Comparison of ENCODE assay signal across 29 cellular contexts in the genomic region with DNA sequence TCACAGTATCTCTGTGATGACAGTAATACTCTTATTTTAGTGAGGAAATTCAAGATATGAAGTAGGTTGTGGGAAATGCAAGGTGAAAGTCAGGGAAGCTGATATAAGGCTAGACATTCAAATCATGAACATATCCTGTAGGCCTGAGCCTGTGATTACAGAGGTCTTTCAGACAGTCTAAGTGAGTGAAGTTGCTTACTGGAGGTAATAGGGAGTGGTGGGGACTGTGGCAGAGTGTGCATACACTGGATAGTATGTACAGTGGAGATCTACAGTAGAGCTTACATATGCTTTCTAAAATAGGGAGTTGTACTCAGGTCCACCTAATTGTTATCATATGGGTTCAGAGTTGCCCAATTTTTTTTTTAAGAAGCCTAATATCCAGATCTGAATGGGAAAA.
"Had no signal": no experiment of that assay in that cellular context is flagged by ENCODE, and none has a peak within 500 bp of the region (broad histone marks: within the 10 kb centered on the region; RNA-seq: fewer than 3 reads in every experiment).

No MANE protein-coding gene starts in this region.

- H3K27me3 Mint-ChIP-seq: activated CD4-positive, alpha-beta T cell treated with anti-CD3 and anti-CD28 coated beads for 36 hours; activated CD4-positive, alpha-beta T cell treated with anti-CD3 and anti-CD28 coated beads, Interleukin-2, amount 10 ng/mL, durations not matched to agents 7 days and 5 days; activated naive CD8-positive, alpha-beta T cell; activated naive CD8-positive, alpha-beta T cell treated with anti-CD3 and anti-CD28 coated beads, Interleukin-2, amount 50 U/mL, for 24 hours; activated T-helper 17 cell treated with anti-CD3 and anti-CD28 coated beads, Interleukin-2, amount 50 U/mL, for 72 hours had no signal

- H3K27me3 ChIP-seq: SJCRH30 had no signal

- H3K27ac ChIP-seq: SJCRH30, SK-N-MC, WERI-Rb-1 had no signal

- H3K36me3 Mint-ChIP-seq: activated naive CD8-positive, alpha-beta T cell had no signal

- H3K9me3 Mint-ChIP-seq: activated CD4-positive, alpha-beta T cell treated with anti-CD3 and anti-CD28 coated beads, Interleukin-2, amount 10 ng/mL, durations not matched to agents 7 days and 5 days; activated naive CD8-positive, alpha-beta T cell treated with anti-CD3 and anti-CD28 coated beads, Interleukin-2, amount 50 U/mL, for 24 hours; activated T-helper 17 cell treated with anti-CD3 and anti-CD28 coated beads, Interleukin-2, amount 50 U/mL, for 72 hours; brain had no signal

- FAIRE-seq: bronchial epithelial cell had no signal

- DNase-seq: activated CD4-positive, alpha-beta T cell treated with anti-CD3 and anti-CD28 coated beads for 36 hours; activated CD4-positive, alpha-beta T cell treated with anti-CD3 and anti-CD28 coated beads, Interleukin-2, amount 10 ng/mL, durations not matched to agents 7 days and 5 days; activated CD4-positive, alpha-beta T cell treated with anti-CD3 and anti-CD28 coated beads, Interleukin-2, amount 50 U/mL, for 48 hours; activated CD8-positive, alpha-beta memory T cell treated with anti-CD3 and anti-CD28 coated beads, Interleukin-2, amount 50 U/mL, for 4 hours; activated CD8-positive, alpha-beta T cell treated with anti-CD3 and anti-CD28 coated beads, Interleukin-2, amount 10 ng/mL, durations not matched to agents 7 days and 5 days; activated gamma-delta T cell; activated naive CD4-positive, alpha-beta T cell treated with Interleukin-2 at 50 U/mL for 16 hours; activated naive CD8-positive, alpha-beta T cell treated with anti-CD3 and anti-CD28 coated beads, Interleukin-2, amount 50 U/mL, for 24 hours; activated T-cell treated with anti-CD3 and anti-CD28 coated beads for 4 hours; activated T-cell treated with anti-CD3 and anti-CD28 coated beads, Interleukin-2, amount 50 U/mL, for 48 hours; anterior cingulate cortex; caudate nucleus; cerebellar nuclear complex; NCI-H1105; NCI-H1417 treated with DMSO at 0.1 percent for 48 hours; NCI-H187 treated with DMSO at 0.1 percent for 48 hours; NCI-H2081; NCI-H226; NCI-H524 treated with DMSO at 0.1 percent for 48 hours; SHP77; SJCRH30; T1000; WERI-Rb-1 had no signal

- H3K9me3 ChIP-seq: SJCRH30 had no signal

- H3K4me3 ChIP-seq: SJCRH30, SK-N-MC had no signal

- H3K27ac Mint-ChIP-seq: activated CD4-positive, alpha-beta T cell treated with anti-CD3 and anti-CD28 coated beads for 36 hours; activated CD4-positive, alpha-beta T cell treated with anti-CD3 and anti-CD28 coated beads, Interleukin-2, amount 10 ng/mL, durations not matched to agents 7 days and 5 days; activated CD8-positive, alpha-beta T cell treated with anti-CD3 and anti-CD28 coated beads, Interleukin-2, amount 10 ng/mL, durations not matched to agents 7 days and 5 days; activated naive CD8-positive, alpha-beta T cell; activated naive CD8-positive, alpha-beta T cell treated with anti-CD3 and anti-CD28 coated beads, Interleukin-2, amount 50 U/mL, for 24 hours; activated T-helper 17 cell treated with anti-CD3 and anti-CD28 coated beads, Interleukin-2, amount 50 U/mL, for 72 hours; brain had no signal

- ATAC-seq: activated CD4-positive, alpha-beta T cell treated with anti-CD3 and anti-CD28 coated beads for 36 hours; activated CD8-positive, alpha-beta T cell treated with anti-CD3 and anti-CD28 coated beads, Interleukin-2, amount 10 ng/mL, durations not matched to agents 7 days and 5 days; activated naive CD8-positive, alpha-beta T cell treated with anti-CD3 and anti-CD28 coated beads, Interleukin-2, amount 50 U/mL, for 24 hours; activated T-helper 17 cell treated with anti-CD3 and anti-CD28 coated beads, Interleukin-2, amount 50 U/mL, for 72 hours; Panc1 had no signal

- H3K4me3 Mint-ChIP-seq: activated CD4-positive, alpha-beta T cell treated with anti-CD3 and anti-CD28 coated beads for 36 hours; activated CD4-positive, alpha-beta T cell treated with anti-CD3 and anti-CD28 coated beads, Interleukin-2, amount 10 ng/mL, durations not matched to agents 7 days and 5 days; activated CD8-positive, alpha-beta T cell treated with anti-CD3 and anti-CD28 coated beads, Interleukin-2, amount 10 ng/mL, durations not matched to agents 7 days and 5 days; activated naive CD8-positive, alpha-beta T cell; activated naive CD8-positive, alpha-beta T cell treated with anti-CD3 and anti-CD28 coated beads, Interleukin-2, amount 50 U/mL, for 24 hours; activated T-helper 17 cell treated with anti-CD3 and anti-CD28 coated beads, Interleukin-2, amount 50 U/mL, for 72 hours had no signal
